Comparison of ENCODE assay signal across 2 cellular contexts in the genomic region with DNA sequence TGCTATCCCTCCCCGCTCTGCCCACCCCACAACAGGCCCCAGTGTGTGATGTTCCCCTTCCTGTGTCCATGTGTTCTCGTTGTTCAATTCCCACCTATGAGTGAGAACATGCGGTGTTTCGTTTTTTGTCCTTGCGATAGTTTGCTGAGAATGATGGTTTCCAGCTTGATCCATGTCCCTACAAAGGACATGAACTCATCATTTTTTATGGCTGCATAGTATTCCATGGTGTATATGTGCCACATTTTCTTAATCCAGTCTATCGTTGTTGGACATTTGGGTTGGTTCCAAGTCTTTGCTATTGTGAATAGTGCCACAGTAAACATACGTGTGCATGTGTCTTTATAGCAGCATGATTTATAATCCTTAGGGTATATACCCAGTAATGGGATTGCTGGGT.
A peak's percentile ranks its signal among the peaks of the same experiment; 100 is the strongest.
DNase-seq lines count a peak whose midpoint lies in the region; ATAC-seq, FAIRE-seq and TF ChIP-seq lines count a peak whose summit lies in the region.
"Not testable (repeated sequence)": the region's sequence is repeated elsewhere in the genome, so short reads cannot be mapped to it uniquely, and the experiment has no call there.

No MANE protein-coding gene starts in this region.

- TF ChIP-seq EP300 in K562 (IDR thresholded peaks at IDR 0.05; ENCODE audit: low read length) = not testable (repeated sequence)

- 88% methylated on average over 6 of the region's 7 CpGs for WGBS in K562 (ENCODE audit: insufficient coverage, low coverage, missing lambda C conversion rate)

- FAIRE-seq in K562 (lab: Jason Lieb, UNC) = not testable (repeated sequence)

- H2AFZ ChIP-seq in K562 (ENCODE audit: low read depth, low read length) = not testable (repeated sequence)

- not testable (repeated sequence) for ATAC-seq in K562

- DNase-seq in K562 (ENCODE audit: extremely low read depth in 1 of 4, low spot score in 3 of 4) = not testable (repeated sequence)

- intact Hi-C loops in K562 (cut with micrococcal nuclease) = not testable (repeated sequence)

- H4K20me1 ChIP-seq in K562 (replicated peaks; ENCODE audit: control insufficient read depth, insufficient read depth, low read length) = not testable (repeated sequence)

- CTCF ChIA-PET in HEK293 (lab: Yijun Ruan, JAX); K562 (lab: Yijun Ruan, JAX; ENCODE audit: low intra/inter-chr PET ratio): not testable (repeated sequence)

- H3K4me2 ChIP-seq in K562 (ENCODE audit: insufficient read depth, low read length) = not testable (repeated sequence)

- POLR2A ChIA-PET in HEK293 (lab: Yijun Ruan, JAX); K562 (lab: Yijun Ruan, JAX): not testable (repeated sequence)

- not testable (repeated sequence) for H3K27ac ChIP-seq in HEK293 (ENCODE audit: extremely low read depth, low read depth, low read length); K562 (ENCODE audit: extremely low read depth, low read depth, low read length)

- H3K36me3 ChIP-seq in HEK293 (ENCODE audit: control insufficient read depth in 2 of 2, insufficient read depth in 1 of 2, low read length in 2 of 2); K562 (ENCODE audit: control insufficient read depth, insufficient read depth, low read length): not testable (repeated sequence)

- not testable (repeated sequence) for TF ChIP-seq RAD21 in K562 (CRISPR knock-in tag; conservative IDR thresholded peaks at IDR 0.05 in 1 of 2, IDR thresholded peaks at IDR 0.05 in 1 of 2)

- not testable (repeated sequence) for H3K9ac ChIP-seq in K562 (ENCODE audit: insufficient read depth in 1 of 2, low read depth in 2 of 2, low read length in 2 of 2)

- TF ChIP-seq CTCF in HEK293 (tag by site-specific recombination; IDR thresholded peaks at IDR 0.05); K562 (IDR thresholded peaks at IDR 0.05 in 2 of 3, conservative IDR thresholded peaks at IDR 0.05 in 1 of 3; ENCODE audit: insufficient read depth in 2 of 3, low read depth in 1 of 3, low read length in 3 of 3): not testable (repeated sequence)

- not testable (repeated sequence) for H3K9me3 ChIP-seq in HEK293 (ENCODE audit: control insufficient read depth, insufficient read depth, low read depth, low read length); K562 (replicated peaks; ENCODE audit: control insufficient read depth, insufficient read depth, low read depth, low read length)

- H3K4me3 ChIP-seq in HEK293 (ENCODE audit: low read depth, low read length); K562: not testable (repeated sequence)

- not testable (repeated sequence) for H3K27me3 ChIP-seq in K562 (ENCODE audit: control insufficient read depth in 2 of 2, insufficient read depth in 2 of 2, low read length in 2 of 2)

- TF ChIP-seq POLR2A in K562 (conservative IDR thresholded peaks at IDR 0.05) = not testable (repeated sequence)

- not testable (repeated sequence) for BruUV-seq in K562 (replicated peaks; lab: Mats Ljungman, UMichigan)

- H3K9me1 ChIP-seq in K562 (ENCODE audit: control insufficient read depth, insufficient read depth, low read length) = not testable (repeated sequence)

- not testable (repeated sequence) for H3K4me1 ChIP-seq in HEK293 (ENCODE audit: control insufficient read depth, insufficient read depth, low read length); K562 (replicated peaks in 1 of 2; ENCODE audit: control insufficient read depth in 2 of 2, insufficient read depth in 2 of 2, low read length in 2 of 2)

- in situ Hi-C loops in K562 (cut with MboI) = not testable (repeated sequence)

- not testable (repeated sequence) for H3K79me2 ChIP-seq in K562 (ENCODE audit: control insufficient read depth, insufficient read depth, low read length)

TF ChIP-seq in HEK293, 187 proteins besides CTCF, POLR2A, EP300 and RAD21:
- peak; percentile 93 for TF ChIP-seq ZNF146 (tag by site-specific recombination; IDR thresholded peaks at IDR 0.05)

TF ChIP-seq in K562, 482 proteins besides CTCF, POLR2A, EP300 and RAD21:
- 0 out of 2 replicates have a peak, but pooled peaks have one; percentile 18 for TF ChIP-seq BCOR (IDR thresholded peaks at IDR 0.05)
